ENCODE assay signal across 8 cellular contexts in genomic region chr2:32947484-32948143, GRCh38. TPM values are rescaled to one million over a fixed set of nuclear protein-coding genes. Genes with fewer than 3 reads are reported as not detected.
DNase-seq lines count a peak whose midpoint lies in the region; ATAC-seq, FAIRE-seq and TF ChIP-seq lines count a peak whose summit lies in the region.

No MANE protein-coding gene starts in this region.

- H3K36me3 ChIP-seq in left ventricle myocardium inferior, result no peaks in the 10 kb centered on the region

- intact Hi-C loops in left ventricle myocardium inferior (cut with micrococcal nuclease), result loop anchor here (10.0 kb wide), 2 partner anchors 173 to 637 kb away; no protein-coding TSS in a partner anchor

- no peaks in the 10 kb centered on the region for H3K27me3 ChIP-seq in left ventricle myocardium inferior (ENCODE audit: low read depth)

- H3K4me1 ChIP-seq in left ventricle myocardium inferior, result peaks cover 63% of the 10 kb centered on the region

- no peaks in the 10 kb centered on the region for H3K9me3 ChIP-seq in left ventricle myocardium inferior (replicated peaks)

- H3K4me3 ChIP-seq in left ventricle myocardium inferior, result peak overlapping the region; percentile 93

- peak overlapping the region; percentile 95 for H3K27ac ChIP-seq in left ventricle myocardium inferior (replicated peaks)

- DNase-seq in EL (peak; percentile 51), NCI-H128 (lab: John Stamatoyannopoulos, UW; ENCODE audit: unreplicated experiment) (peak; percentile 6), left ventricle myocardium inferior (peak; percentile 42), renal cortical epithelial cell (ENCODE audit: low read depth) (peak; percentile 45), DMS153 (lab: John Stamatoyannopoulos, UW) (no peak), RCC 7860 (ENCODE audit: low spot score) (no peak)
- peak; percentile 12 for DNase-seq in activated naive CD4-positive, alpha-beta T cell treated with anti-CD3 and anti-CD28 coated beads, Interleukin-2, amount 50 U/mL, for 16 hours

- no peak for FAIRE-seq in RCC 7860 (lab: Jason Lieb, UNC)

- ATAC-seq in GM21723 (IDR thresholded peaks at IDR 0.05; ENCODE audit: unreplicated experiment), result peak; percentile 39

- no peak for TF ChIP-seq CTCF in left ventricle myocardium inferior (IDR thresholded peaks at IDR 0.05; ENCODE audit: borderline replicate concordance)

RNA-seq across cellular contexts. Expression of gene LTBP1, which starts 0.9 kb away (rescaled TPM):
- 88.9 TPM for total RNA-seq in left ventricle myocardium inferior
- total RNA-seq in renal cortical epithelial cell, result 0.89 and 3.6 TPM in 2 replicates

Comparison
In these comparisons a context has a peak if more than half of its experiments do, and no peak if none do; other contexts are left out.
1. DNase-seq: peak in EL (single experiment), NCI-H128 (single experiment), activated naive CD4-positive, alpha-beta T cell treated with anti-CD3 and anti-CD28 coated beads, Interleukin-2, amount 50 U/mL, for 16 hours (single experiment), left ventricle myocardium inferior (single experiment) and renal cortical epithelial cell (single experiment); none in DMS153 (single experiment) and RCC 7860 (single experiment).
2. RNA of gene LTBP1, which starts 0.9 kb away (total RNA-seq): 88.9 TPM in left ventricle myocardium inferior (single experiment); 0.89 to 3.6 TPM in renal cortical epithelial cell; every median in the first group is over 10 times any median in the second.